Comparison of ENCODE assay signal across 21 cellular contexts in the genomic region with DNA sequence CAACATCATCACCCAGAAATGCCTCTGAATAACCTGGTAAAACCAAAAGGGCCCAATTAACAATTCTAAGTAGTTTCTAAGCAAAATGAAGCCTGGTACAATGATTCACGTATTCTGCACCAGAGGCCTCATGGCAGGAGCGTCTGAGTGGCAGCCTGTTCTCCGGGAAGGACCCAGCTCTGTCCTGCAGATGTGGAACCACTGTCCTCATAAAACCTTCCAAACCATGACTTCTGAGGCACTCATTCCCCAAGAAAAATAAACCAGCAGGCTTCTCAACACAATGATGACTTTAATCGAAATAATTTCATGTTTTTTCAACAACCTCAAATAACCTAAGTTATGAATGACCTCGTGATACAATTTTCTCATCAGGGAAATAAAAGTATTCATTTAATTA.
DNase-seq lines count a peak whose midpoint lies in the region; ATAC-seq and TF ChIP-seq lines count a peak whose summit lies in the region.
"Had no signal": no experiment of that assay in that cellular context is flagged by ENCODE, and none has a peak within 500 bp of the region (broad histone marks: within the 10 kb centered on the region; RNA-seq: fewer than 3 reads in every experiment).

No MANE protein-coding gene starts in this region.

- CTCF ChIA-PET in activated CD4-positive, alpha-beta memory T cell treated with anti-CD3 and anti-CD28 coated beads, Interleukin-2, amount 10 ng/mL, durations not matched to agents 7 days and 5 days (lab: Charles Lee), result interaction anchor here (1.0 to 4.6 kb wide), 2 partner anchors 42 to 55 kb away, joined by 4 to 19 read pairs; no protein-coding TSS in a partner anchor

- no peak overlapping the region for H3K4me3 ChIP-seq in thyroid gland (replicated peaks in 1 of 3)
- no peak overlapping the region for H3K4me3 ChIP-seq in lower lobe of right lung
- H3K4me3 ChIP-seq: ascending aorta, coronary artery, heart right ventricle, prostate gland, upper lobe of left lung had no signal

- TF ChIP-seq CTCF in glutamatergic neuron (IDR thresholded peaks at IDR 0.05; ENCODE audit: partially characterized antibody, unreplicated experiment) (no peak), thyroid gland (IDR thresholded peaks at IDR 0.05) (no peak), lower lobe of right lung (IDR thresholded peaks at IDR 0.05) (no peak)

- no peaks in the 10 kb centered on the region for H3K27me3 Mint-ChIP-seq in activated CD4-positive, alpha-beta T cell treated with anti-CD3 and anti-CD28 coated beads, Interleukin-2, amount 10 ng/mL, durations not matched to agents 24 days and 14 days
- H3K27me3 Mint-ChIP-seq in activated CD4-positive, alpha-beta memory T cell treated with anti-CD3 and anti-CD28 coated beads, Interleukin-2, amount 10 ng/mL, durations not matched to agents 7 days and 5 days, result no peaks in the 10 kb centered on the region
- peaks cover 11% of the 10 kb centered on the region for H3K27me3 Mint-ChIP-seq in glutamatergic neuron (ENCODE audit: unreplicated experiment)
- H3K27me3 Mint-ChIP-seq: activated B cell treated with CpG ODN at 0.5 μM for 24 hours, naive B cell had no signal

- no peaks in the 10 kb centered on the region for H3K9me3 Mint-ChIP-seq in activated CD4-positive, alpha-beta T cell treated with anti-CD3 and anti-CD28 coated beads, Interleukin-2, amount 10 ng/mL, durations not matched to agents 24 days and 14 days
- no peaks in the 10 kb centered on the region for H3K9me3 Mint-ChIP-seq in activated CD4-positive, alpha-beta memory T cell treated with anti-CD3 and anti-CD28 coated beads, Interleukin-2, amount 10 ng/mL, durations not matched to agents 7 days and 5 days
- H3K9me3 Mint-ChIP-seq in glutamatergic neuron (ENCODE audit: unreplicated experiment), result peaks cover 22% of the 10 kb centered on the region
- H3K9me3 Mint-ChIP-seq: activated B cell treated with CpG ODN at 0.5 μM for 24 hours, CD14-positive monocyte, naive B cell had no signal

- TF ChIP-seq POLR2A in thyroid gland (IDR thresholded peaks at IDR 0.05), result no peak

- H3K27me3 ChIP-seq in thyroid gland, result no peaks in the 10 kb centered on the region
- no peaks in the 10 kb centered on the region for H3K27me3 ChIP-seq in lower lobe of right lung (ENCODE audit: low read depth)
- H3K27me3 ChIP-seq: ascending aorta, heart right ventricle, upper lobe of left lung had no signal

- H3K36me3 ChIP-seq in thyroid gland, result no peaks in the 10 kb centered on the region
- no peaks in the 10 kb centered on the region for H3K36me3 ChIP-seq in lower lobe of right lung
- H3K36me3 ChIP-seq: ascending aorta, heart right ventricle, prostate gland, upper lobe of left lung had no signal

- peaks cover 60% of the 10 kb centered on the region for H3K4me1 Mint-ChIP-seq in activated CD4-positive, alpha-beta T cell treated with anti-CD3 and anti-CD28 coated beads, Interleukin-2, amount 10 ng/mL, durations not matched to agents 24 days and 14 days
- peaks cover 88% of the 10 kb centered on the region for H3K4me1 Mint-ChIP-seq in activated CD4-positive, alpha-beta memory T cell treated with anti-CD3 and anti-CD28 coated beads, Interleukin-2, amount 10 ng/mL, durations not matched to agents 7 days and 5 days
- H3K4me1 Mint-ChIP-seq in glutamatergic neuron (ENCODE audit: low read depth, unreplicated experiment), result peaks cover 84% of the 10 kb centered on the region

- H3K27ac Mint-ChIP-seq in activated CD4-positive, alpha-beta T cell treated with anti-CD3 and anti-CD28 coated beads, Interleukin-2, amount 10 ng/mL, durations not matched to agents 24 days and 14 days, result peak overlapping the region; percentile 8
- H3K27ac Mint-ChIP-seq in activated CD4-positive, alpha-beta memory T cell treated with anti-CD3 and anti-CD28 coated beads, Interleukin-2, amount 10 ng/mL, durations not matched to agents 7 days and 5 days, result peak overlapping the region; percentile 90
- peak overlapping the region; percentile 18 for H3K27ac Mint-ChIP-seq in glutamatergic neuron (ENCODE audit: unreplicated experiment)

- no peak for ATAC-seq in lower lobe of right lung
- ATAC-seq: heart right ventricle had no signal

- intact Hi-C loops in activated CD4-positive, alpha-beta T cell treated with anti-CD3 and anti-CD28 coated beads, Interleukin-2, amount 10 ng/mL, durations not matched to agents 24 days and 14 days (cut with micrococcal nuclease), result no loop called here
- intact Hi-C loops in thyroid gland (cut with DNase I) (loop anchor here (5.0 kb wide), 1 partner anchor 90 kb away; a partner anchor contains a TSS), lower lobe of right lung (cut with DNase I) (no loop called here)

- peak overlapping the region in 2 of 3 donors; percentile 96 to 98 for H3K27ac ChIP-seq in thyroid gland
- no peak overlapping the region for H3K27ac ChIP-seq in lower lobe of right lung
- H3K27ac ChIP-seq: ascending aorta, coronary artery, upper lobe of left lung had no signal

- H3K9me3 ChIP-seq in thyroid gland (no peaks in the 10 kb centered on the region), lower lobe of right lung (no peaks in the 10 kb centered on the region)
- H3K9me3 ChIP-seq: ascending aorta, heart right ventricle, prostate gland, upper lobe of left lung had no signal

- peaks cover 8% of the 10 kb centered on the region for H3K36me3 Mint-ChIP-seq in activated CD4-positive, alpha-beta T cell treated with anti-CD3 and anti-CD28 coated beads, Interleukin-2, amount 10 ng/mL, durations not matched to agents 24 days and 14 days (ENCODE audit: low read depth)
- H3K36me3 Mint-ChIP-seq in activated CD4-positive, alpha-beta memory T cell treated with anti-CD3 and anti-CD28 coated beads, Interleukin-2, amount 10 ng/mL, durations not matched to agents 7 days and 5 days (ENCODE audit: low read depth), result peaks cover 25% of the 10 kb centered on the region
- H3K36me3 Mint-ChIP-seq in glutamatergic neuron (ENCODE audit: unreplicated experiment), result no peaks in the 10 kb centered on the region
- H3K36me3 Mint-ChIP-seq: naive B cell had no signal

- 84 to 88% methylated on average over 5 of the region's 5 CpGs for WGBS in thyroid gland, 2 donors

- POLR2A ChIA-PET in activated CD4-positive, alpha-beta memory T cell treated with anti-CD3 and anti-CD28 coated beads, Interleukin-2, amount 10 ng/mL, durations not matched to agents 7 days and 5 days (lab: Charles Lee), result interaction anchor here (0.7 to 3.0 kb wide), 4 partner anchors 17 to 167 kb away, joined by 3 to 12 read pairs (median 3); no protein-coding TSS in a partner anchor

- H3K4me1 ChIP-seq in thyroid gland, result peaks cover 43 to 85% of the 10 kb centered on the region in 2 donors
- H3K4me1 ChIP-seq in lower lobe of right lung, result peaks cover 64% of the 10 kb centered on the region

- no peak for DNase-seq in activated CD4-positive, alpha-beta T cell treated with anti-CD3 and anti-CD28 coated beads, Interleukin-2, amount 10 ng/mL, durations not matched to agents 24 days and 14 days
- no peak for DNase-seq in activated CD4-positive, alpha-beta T cell treated with anti-CD3 and anti-CD28 coated beads for 4 hours
- no peak for DNase-seq in activated CD4-positive, alpha-beta memory T cell treated with anti-CD3 and anti-CD28 coated beads, Interleukin-2, amount 10 ng/mL, durations not matched to agents 7 days and 5 days
- DNase-seq in glutamatergic neuron (no peak), thyroid gland (no peak), T1000 (lab: John Stamatoyannopoulos, UW) (no peak), lower lobe of right lung (no peak), nucleus accumbens (lab: John Stamatoyannopoulos, UW) (no peak)
- DNase-seq: activated B cell treated with CpG ODN at 0.5 μM for 24 hours; DMS79 treated with DMSO at 0.1 percent for 48 hours; H7; heart right ventricle; mammary epithelial cell; NCI-H226; stimulated activated naive CD4-positive, alpha-beta T cell; upper lobe of left lung had no signal

- no peak overlapping the region for H3K4me3 Mint-ChIP-seq in activated CD4-positive, alpha-beta T cell treated with anti-CD3 and anti-CD28 coated beads, Interleukin-2, amount 10 ng/mL, durations not matched to agents 24 days and 14 days
- H3K4me3 Mint-ChIP-seq in activated CD4-positive, alpha-beta memory T cell treated with anti-CD3 and anti-CD28 coated beads, Interleukin-2, amount 10 ng/mL, durations not matched to agents 7 days and 5 days, result no peak overlapping the region
- no peak overlapping the region for H3K4me3 Mint-ChIP-seq in glutamatergic neuron (ENCODE audit: unreplicated experiment)
- H3K4me3 Mint-ChIP-seq: CD14-positive monocyte had no signal

Comparison
In these comparisons a context has a peak if more than half of its experiments do, and no peak if none do; other contexts are left out.
1. H3K27ac Mint-ChIP-seq: peak in every context shown above with its lines; median percentile 90 in activated CD4-positive, alpha-beta memory T cell treated with anti-CD3 and anti-CD28 coated beads, Interleukin-2, amount 10 ng/mL, durations not matched to agents 7 days and 5 days; 18 in glutamatergic neuron; 8 in activated CD4-positive, alpha-beta T cell treated with anti-CD3 and anti-CD28 coated beads, Interleukin-2, amount 10 ng/mL, durations not matched to agents 24 days and 14 days.